Comparison of ENCODE assay signal across 9 cellular contexts in the genomic region with DNA sequence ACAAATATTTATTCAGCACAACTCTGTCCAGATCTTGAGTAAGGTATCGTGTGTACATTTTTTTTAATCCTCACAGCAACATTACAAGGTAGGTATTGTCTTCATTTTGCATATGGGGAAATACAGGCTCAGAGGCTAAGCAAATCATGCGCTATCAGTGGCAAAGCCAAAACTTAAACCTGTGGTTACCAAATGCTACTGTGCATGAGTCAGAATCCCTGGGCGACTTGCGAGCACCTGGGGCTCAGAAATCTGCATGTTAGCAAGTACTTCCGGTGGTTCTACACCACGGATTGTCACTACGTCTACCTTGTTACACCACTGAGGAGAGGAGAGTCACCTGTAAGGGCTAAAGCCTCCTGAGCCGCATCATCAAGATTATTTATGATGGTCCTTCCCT. TPM values are rescaled to one million over a fixed set of nuclear protein-coding genes. Genes with fewer than 3 reads are reported as not detected.
DNase-seq lines count a peak whose midpoint lies in the region; ATAC-seq and TF ChIP-seq lines count a peak whose summit lies in the region.
"Had no signal": no experiment of that assay in that cellular context is flagged by ENCODE, and none has a peak within 500 bp of the region (broad histone marks: within the 10 kb centered on the region; RNA-seq: fewer than 3 reads in every experiment).

No MANE protein-coding gene starts in this region.

- peaks cover 89% of the 10 kb centered on the region for H3K36me3 ChIP-seq in CD8-positive, alpha-beta T cell (ENCODE audit: insufficient read depth, low read length)

- no peak overlapping the region for H3K4me3 ChIP-seq in CD8-positive, alpha-beta T cell (ENCODE audit: low read depth, low read length)

- intact Hi-C loops in CD8-positive, alpha-beta T cell (cut with DNase I, micrococcal nuclease) = loop anchor here (1.0 to 2.0 kb wide), 4 partner anchors 8 to 77 kb away; no protein-coding TSS in a partner anchor

- POLR2A ChIA-PET in CD8-positive, alpha-beta T cell (lab: Charles Lee) = interaction anchor here (1.7 to 2.0 kb wide), 2 partner anchors 20 to 40 kb away, joined by 4 read pairs; no protein-coding TSS in a partner anchor

- H3K36me3 Mint-ChIP-seq in CD8-positive, alpha-beta T cell = peaks cover 96% of the 10 kb centered on the region
- peaks cover 25% of the 10 kb centered on the region for H3K36me3 Mint-ChIP-seq in activated naive CD8-positive, alpha-beta T cell

- no peaks in the 10 kb centered on the region for H3K9me3 Mint-ChIP-seq in CD8-positive, alpha-beta T cell
- H3K9me3 Mint-ChIP-seq in activated naive CD8-positive, alpha-beta T cell (ENCODE audit: low read depth) = no peaks in the 10 kb centered on the region

- no peak for TF ChIP-seq CTCF in CD8-positive, alpha-beta T cell (IDR thresholded peaks at IDR 0.05)

- no peaks in the 10 kb centered on the region for H3K27me3 ChIP-seq in CD8-positive, alpha-beta T cell (ENCODE audit: insufficient read depth, low read length)

- H3K4me1 Mint-ChIP-seq in CD8-positive, alpha-beta T cell (ENCODE audit: low read depth) = peaks cover 78% of the 10 kb centered on the region
- peaks cover 87% of the 10 kb centered on the region for H3K4me1 Mint-ChIP-seq in activated naive CD8-positive, alpha-beta T cell (ENCODE audit: low read depth)

- ATAC-seq in CD8-positive, alpha-beta T cell = peak; percentile 95
- ATAC-seq in GM21619 (IDR thresholded peaks at IDR 0.05; ENCODE audit: unreplicated experiment) = peak; percentile 97

- peak; percentile 44 to 87 (median 70) for DNase-seq in CD8-positive, alpha-beta T cell
- DNase-seq in NCI-H1048 (lab: John Stamatoyannopoulos, UW) (peak; percentile 92), NCI-H1694 (lab: John Stamatoyannopoulos, UW) (no peak), G401 (ENCODE audit: low spot score) (no peak), SKM-1 (lab: John Stamatoyannopoulos, UW; ENCODE audit: unreplicated experiment) (no peak)
- peak; percentile 51 for DNase-seq in stimulated activated CD8-positive, alpha-beta memory T cell treated with anti-CD3 and anti-CD28 coated beads, Interleukin-15, amount 100 ng/mL, for 1 hour (ENCODE audit: low read depth)

- H3K27me3 Mint-ChIP-seq in CD8-positive, alpha-beta T cell (ENCODE audit: low read depth) = no peaks in the 10 kb centered on the region
- H3K27me3 Mint-ChIP-seq in activated naive CD8-positive, alpha-beta T cell = no peaks in the 10 kb centered on the region

- H3K27ac ChIP-seq in CD8-positive, alpha-beta T cell (ENCODE audit: low read depth, low read length) = peak overlapping the region; percentile 38

- in situ Hi-C loops in G401 (cut with HindIII; ENCODE audit: low sequenced_read_pairs) = no loop called here

- peaks cover 39% of the 10 kb centered on the region for H3K4me1 ChIP-seq in CD8-positive, alpha-beta T cell (ENCODE audit: insufficient read depth, low read length)

- H3K9me3 ChIP-seq in CD8-positive, alpha-beta T cell (ENCODE audit: low read length) = no peaks in the 10 kb centered on the region

- H3K4me3 Mint-ChIP-seq in CD8-positive, alpha-beta T cell = peak overlapping the region; percentile 16
- H3K4me3 Mint-ChIP-seq in activated naive CD8-positive, alpha-beta T cell = peak overlapping the region; percentile 18

- H3K27ac Mint-ChIP-seq in CD8-positive, alpha-beta T cell = peak overlapping the region; percentile 95
- H3K27ac Mint-ChIP-seq in activated naive CD8-positive, alpha-beta T cell = peak overlapping the region; percentile 84

- CTCF ChIA-PET in CD8-positive, alpha-beta T cell (lab: Charles Lee) = interaction anchor here (0.6 kb wide), 1 partner anchor 1998 kb away, joined by 3 read pairs; no protein-coding TSS in a partner anchor

RNA-seq across cellular contexts. Expression of a gene that starts 21.3 kb away (rescaled TPM):
- total RNA-seq in CD8-positive, alpha-beta T cell = not detected
- not detected in 2 replicates for total RNA-seq in G401 (2014; rRNA removed; shearing (Covaris generic))
- total RNA-seq: activated CD8-positive, alpha-beta memory T cell treated with anti-CD3 and anti-CD28 coated beads for 36 hours had no signal

RNA-seq across cellular contexts. Expression of a gene that starts 43.5 kb away (rescaled TPM):
- 100 to 1,000 TPM; 132 to 140 TPM for total RNA-seq in CD8-positive, alpha-beta T cell
- total RNA-seq in G401 (2014; rRNA removed; shearing (Covaris generic)) = not detected in 2 replicates

Comparison
In these comparisons a context has a peak if more than half of its experiments do, and no peak if none do; other contexts are left out.
1. DNase-seq: peak in CD8-positive, alpha-beta T cell (7 of 7), NCI-H1048 (single experiment) and stimulated activated CD8-positive, alpha-beta memory T cell treated with anti-CD3 and anti-CD28 coated beads, Interleukin-15, amount 100 ng/mL, for 1 hour (single experiment); none in NCI-H1694 (single experiment), G401 (single experiment) and SKM-1 (single experiment).
2. RNA of a gene that starts 43.5 kb away (total RNA-seq): 132 to 140 TPM in CD8-positive, alpha-beta T cell; not detected in G401; every median in the first group is over 100 times any median in the second.